In genomic region chr10:93267521-93267920, GRCh38 we compare ENCODE assay signal across 1 cellular context.
TF ChIP-seq lines count a peak whose summit lies in the region.

No MANE protein-coding gene starts in this region.

TF ChIP-seq in GM12878, 131 proteins besides CTCF, POLR2A, EP300 and RAD21 (continued from another document and continues in another):
- no peak for TF ChIP-seq ZBTB11 (CRISPR knock-in tag; IDR thresholded peaks at IDR 0.05)
- TF ChIP-seq SMAD1 (IDR thresholded peaks at IDR 0.05; ENCODE audit: low read depth, partially characterized antibody) = no peak
- TF ChIP-seq NFIC (IDR thresholded peaks at IDR 0.05; ENCODE audit: low read depth, low read length) = peak; percentile 98
- TF ChIP-seq BCL11A (IDR thresholded peaks at IDR 0.05; ENCODE audit: low read depth, low read length) = peak; percentile 98
- TF ChIP-seq CREM (IDR thresholded peaks at IDR 0.05; ENCODE audit: low read depth) = peak; percentile 83
- no peak for TF ChIP-seq NRF1 (conservative IDR thresholded peaks at IDR 0.05; ENCODE audit: low read depth, low read length)
- no peak for TF ChIP-seq MAX (IDR thresholded peaks at IDR 0.05; ENCODE audit: low read depth, low read length)
- TF ChIP-seq E2F8 (IDR thresholded peaks at IDR 0.05; ENCODE audit: low read depth, partially characterized antibody) = no peak
- TF ChIP-seq DPF2 (IDR thresholded peaks at IDR 0.05) = peak; percentile 97
- TF ChIP-seq MXI1 (IDR thresholded peaks at IDR 0.05; ENCODE audit: low read depth, low read length) = no peak
- TF ChIP-seq JUND (IDR thresholded peaks at IDR 0.05; ENCODE audit: low read depth, low read length) = peak; percentile 70; the same call in 1 of the 2 replicates
- TF ChIP-seq, protein P1, sequence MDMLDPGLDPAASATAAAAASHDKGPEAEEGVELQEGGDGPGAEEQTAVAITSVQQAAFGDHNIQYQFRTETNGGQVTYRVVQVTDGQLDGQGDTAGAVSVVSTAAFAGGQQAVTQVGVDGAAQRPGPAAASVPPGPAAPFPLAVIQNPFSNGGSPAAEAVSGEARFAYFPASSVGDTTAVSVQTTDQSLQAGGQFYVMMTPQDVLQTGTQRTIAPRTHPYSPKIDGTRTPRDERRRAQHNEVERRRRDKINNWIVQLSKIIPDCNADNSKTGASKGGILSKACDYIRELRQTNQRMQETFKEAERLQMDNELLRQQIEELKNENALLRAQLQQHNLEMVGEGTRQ (IDR thresholded peaks at IDR 0.05; ENCODE audit: borderline replicate concordance, low read depth, low read length) = no peak
- no peak for TF ChIP-seq SMARCA5 (IDR thresholded peaks at IDR 0.05)
- no peak for TF ChIP-seq SRF (IDR thresholded peaks at IDR 0.05; ENCODE audit: low read depth in 2 of 2, low read length in 2 of 2)
- peak; percentile 78 for TF ChIP-seq ATF7 (IDR thresholded peaks at IDR 0.05; ENCODE audit: low read depth)
- TF ChIP-seq ZNF24 (IDR thresholded peaks at IDR 0.05) = no peak
- TF ChIP-seq ETV6 (conservative IDR thresholded peaks at IDR 0.05 in 1 of 2, IDR thresholded peaks at IDR 0.05 in 1 of 2; ENCODE audit: borderline replicate concordance in 1 of 2, low read depth in 1 of 2) = peak in 1 of 2 experiments; percentile 34; a peak in 1 of 4 replicates
- peak; percentile 87 for TF ChIP-seq TBL1XR1 (IDR thresholded peaks at IDR 0.05; ENCODE audit: low read depth, low read length)
- TF ChIP-seq, protein P2, sequence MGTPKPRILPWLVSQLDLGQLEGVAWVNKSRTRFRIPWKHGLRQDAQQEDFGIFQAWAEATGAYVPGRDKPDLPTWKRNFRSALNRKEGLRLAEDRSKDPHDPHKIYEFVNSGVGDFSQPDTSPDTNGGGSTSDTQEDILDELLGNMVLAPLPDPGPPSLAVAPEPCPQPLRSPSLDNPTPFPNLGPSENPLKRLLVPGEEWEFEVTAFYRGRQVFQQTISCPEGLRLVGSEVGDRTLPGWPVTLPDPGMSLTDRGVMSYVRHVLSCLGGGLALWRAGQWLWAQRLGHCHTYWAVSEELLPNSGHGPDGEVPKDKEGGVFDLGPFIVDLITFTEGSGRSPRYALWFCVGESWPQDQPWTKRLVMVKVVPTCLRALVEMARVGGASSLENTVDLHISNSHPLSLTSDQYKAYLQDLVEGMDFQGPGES (IDR thresholded peaks at IDR 0.05) = no peak
- TF ChIP-seq, protein P3, sequence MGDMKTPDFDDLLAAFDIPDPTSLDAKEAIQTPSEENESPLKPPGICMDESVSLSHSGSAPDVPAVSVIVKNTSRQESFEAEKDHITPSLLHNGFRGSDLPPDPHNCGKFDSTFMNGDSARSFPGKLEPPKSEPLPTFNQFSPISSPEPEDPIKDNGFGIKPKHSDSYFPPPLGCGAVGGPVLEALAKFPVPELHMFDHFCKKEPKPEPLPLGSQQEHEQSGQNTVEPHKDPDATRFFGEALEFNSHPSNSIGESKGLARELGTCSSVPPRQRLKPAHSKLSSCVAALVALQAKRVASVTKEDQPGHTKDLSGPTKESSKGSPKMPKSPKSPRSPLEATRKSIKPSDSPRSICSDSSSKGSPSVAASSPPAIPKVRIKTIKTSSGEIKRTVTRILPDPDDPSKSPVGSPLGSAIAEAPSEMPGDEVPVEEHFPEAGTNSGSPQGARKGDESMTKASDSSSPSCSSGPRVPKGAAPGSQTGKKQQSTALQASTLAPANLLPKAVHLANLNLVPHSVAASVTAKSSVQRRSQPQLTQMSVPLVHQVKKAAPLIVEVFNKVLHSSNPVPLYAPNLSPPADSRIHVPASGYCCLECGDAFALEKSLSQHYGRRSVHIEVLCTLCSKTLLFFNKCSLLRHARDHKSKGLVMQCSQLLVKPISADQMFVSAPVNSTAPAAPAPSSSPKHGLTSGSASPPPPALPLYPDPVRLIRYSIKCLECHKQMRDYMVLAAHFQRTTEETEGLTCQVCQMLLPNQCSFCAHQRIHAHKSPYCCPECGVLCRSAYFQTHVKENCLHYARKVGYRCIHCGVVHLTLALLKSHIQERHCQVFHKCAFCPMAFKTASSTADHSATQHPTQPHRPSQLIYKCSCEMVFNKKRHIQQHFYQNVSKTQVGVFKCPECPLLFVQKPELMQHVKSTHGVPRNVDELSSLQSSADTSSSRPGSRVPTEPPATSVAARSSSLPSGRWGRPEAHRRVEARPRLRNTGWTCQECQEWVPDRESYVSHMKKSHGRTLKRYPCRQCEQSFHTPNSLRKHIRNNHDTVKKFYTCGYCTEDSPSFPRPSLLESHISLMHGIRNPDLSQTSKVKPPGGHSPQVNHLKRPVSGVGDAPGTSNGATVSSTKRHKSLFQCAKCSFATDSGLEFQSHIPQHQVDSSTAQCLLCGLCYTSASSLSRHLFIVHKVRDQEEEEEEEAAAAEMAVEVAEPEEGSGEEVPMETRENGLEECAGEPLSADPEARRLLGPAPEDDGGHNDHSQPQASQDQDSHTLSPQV (IDR thresholded peaks at IDR 0.05) = no peak
- no peak for TF ChIP-seq RB1 (IDR thresholded peaks at IDR 0.05; ENCODE audit: borderline replicate concordance)
- TF ChIP-seq, protein P4, sequence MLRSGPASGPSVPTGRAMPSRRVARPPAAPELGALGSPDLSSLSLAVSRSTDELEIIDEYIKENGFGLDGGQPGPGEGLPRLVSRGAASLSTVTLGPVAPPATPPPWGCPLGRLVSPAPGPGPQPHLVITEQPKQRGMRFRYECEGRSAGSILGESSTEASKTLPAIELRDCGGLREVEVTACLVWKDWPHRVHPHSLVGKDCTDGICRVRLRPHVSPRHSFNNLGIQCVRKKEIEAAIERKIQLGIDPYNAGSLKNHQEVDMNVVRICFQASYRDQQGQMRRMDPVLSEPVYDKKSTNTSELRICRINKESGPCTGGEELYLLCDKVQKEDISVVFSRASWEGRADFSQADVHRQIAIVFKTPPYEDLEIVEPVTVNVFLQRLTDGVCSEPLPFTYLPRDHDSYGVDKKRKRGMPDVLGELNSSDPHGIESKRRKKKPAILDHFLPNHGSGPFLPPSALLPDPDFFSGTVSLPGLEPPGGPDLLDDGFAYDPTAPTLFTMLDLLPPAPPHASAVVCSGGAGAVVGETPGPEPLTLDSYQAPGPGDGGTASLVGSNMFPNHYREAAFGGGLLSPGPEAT (IDR thresholded peaks at IDR 0.05; ENCODE audit: low read depth) = peak; percentile 78
- peak; percentile 100 for TF ChIP-seq SPI1 (IDR thresholded peaks at IDR 0.05; ENCODE audit: borderline replicate concordance, insufficient read depth, low read depth, low read length)
- TF ChIP-seq FOXM1 (IDR thresholded peaks at IDR 0.05; ENCODE audit: low read depth, low read length) = peak; percentile 93
- no peak for TF ChIP-seq TAF1 (IDR thresholded peaks at IDR 0.05; ENCODE audit: borderline replicate concordance, low read depth, low read length)
- peak; percentile 90 for TF ChIP-seq MEF2A (IDR thresholded peaks at IDR 0.05; ENCODE audit: insufficient read depth, low read depth, low read length)
- TF ChIP-seq SREBF1 (IDR thresholded peaks at IDR 0.05; ENCODE audit: low read length) = no peak
- TF ChIP-seq NFYA (IDR thresholded peaks at IDR 0.05; ENCODE audit: borderline replicate concordance, low read depth, low read length) = no peak
- TF ChIP-seq HSF1 (IDR thresholded peaks at IDR 0.05; ENCODE audit: low read depth, low read length) = no peak
- no peak for TF ChIP-seq POLR2AphosphoS5 (IDR thresholded peaks at IDR 0.05; ENCODE audit: low read length)
- TF ChIP-seq E4F1 (IDR thresholded peaks at IDR 0.05; ENCODE audit: borderline replicate concordance, partially characterized antibody) = no peak
- no peak for TF ChIP-seq CEBPZ (IDR thresholded peaks at IDR 0.05; ENCODE audit: low read depth, low read length)
- TF ChIP-seq ZSCAN29 (IDR thresholded peaks at IDR 0.05) = no peak
- peak; percentile 82 for TF ChIP-seq BMI1 (IDR thresholded peaks at IDR 0.05; ENCODE audit: borderline replicate concordance)
- TF ChIP-seq NFXL1 (IDR thresholded peaks at IDR 0.05; ENCODE audit: borderline replicate concordance) = no peak
- TF ChIP-seq POLR2AphosphoS2 (IDR thresholded peaks at IDR 0.05; ENCODE audit: low read depth, low read length) = no peak
- no peak for TF ChIP-seq SREBF2 (IDR thresholded peaks at IDR 0.05; ENCODE audit: low read length)
